In the genomic region with DNA sequence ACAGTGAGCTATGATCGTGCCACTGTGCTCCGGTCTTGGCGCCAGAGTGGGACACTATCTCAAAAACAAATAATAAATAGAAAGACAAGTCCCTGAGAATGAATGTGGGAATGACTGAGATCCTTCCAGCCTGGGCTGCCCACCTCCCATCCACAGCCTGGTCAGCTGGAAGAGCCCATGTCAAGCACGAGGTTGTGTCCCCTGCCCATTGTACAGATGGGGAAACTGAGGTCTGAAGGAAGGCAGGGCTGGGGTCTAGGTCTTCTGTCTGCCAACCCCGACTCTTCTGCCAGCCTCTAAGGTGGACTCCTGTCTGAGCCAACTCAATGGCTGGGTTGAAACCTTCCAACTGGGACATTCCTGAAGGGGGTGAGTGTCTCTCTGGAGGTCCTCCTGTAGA, we compare ENCODE assay signal across 19 cellular contexts.
DNase-seq lines count a peak whose midpoint lies in the region; ATAC-seq and TF ChIP-seq lines count a peak whose summit lies in the region.
"Had no signal": no experiment of that assay in that cellular context is flagged by ENCODE, and none has a peak within 500 bp of the region (broad histone marks: within the 10 kb centered on the region; RNA-seq: fewer than 3 reads in every experiment).

No MANE protein-coding gene starts in this region.

- no peak overlapping the region for H3K23ac ChIP-seq in IMR-90 (ENCODE audit: low read depth, low read length)
- no peak overlapping the region for H3K23ac ChIP-seq in neuronal stem cell (ENCODE audit: low read depth, low read length, poor library complexity)

- no peak overlapping the region for H3K14ac ChIP-seq in IMR-90 (replicated peaks; ENCODE audit: low read depth, low read length)
- H3K14ac ChIP-seq in neuronal stem cell (ENCODE audit: low read length): no peak overlapping the region

- H3K79me1 ChIP-seq in IMR-90 (ENCODE audit: low read depth in 1 of 2, low read length in 2 of 2) (no peaks in the 10 kb centered on the region), neuronal stem cell (ENCODE audit: low read depth, low read length) (no peaks in the 10 kb centered on the region)

- H2BK120ac ChIP-seq in IMR-90 (ENCODE audit: low read depth, low read length): no peak overlapping the region
- H2BK120ac ChIP-seq in neuronal stem cell (ENCODE audit: low read depth, low read length): no peak overlapping the region

- in situ Hi-C loops in IMR-90 (cut with MboI; ENCODE audit: low sequenced_read_pairs): loop anchor here (5.0 kb wide), 2 partner anchors 77 to 357 kb away; no protein-coding TSS in a partner anchor

- H2AK5ac ChIP-seq in IMR-90 (ENCODE audit: low read depth, low read length) (peak overlapping the region; percentile 49; the same call in 1 of the 2 replicates), neuronal stem cell (ENCODE audit: low read depth, low read length) (peak overlapping the region; percentile 22)

- CTCF ChIA-PET in IMR-90 (lab: Yijun Ruan, JAX): no interaction called here

- peak overlapping the region; percentile 13 for H3K27ac Mint-ChIP-seq in stimulated activated effector memory CD8-positive, alpha-beta T cell treated with anti-CD3 and anti-CD28 coated beads, Interleukin-12 subunit alpha, Interleukin-12 subunit beta, amount 100 ng/mL, for 72 hours
- H3K27ac Mint-ChIP-seq: CD4-positive, CD25-positive, alpha-beta regulatory T cell; CD8-positive, alpha-beta memory T cell; IgD-negative memory B cell had no signal

- H3K9ac ChIP-seq in IMR-90 (ENCODE audit: low read depth, low read length) (no peak overlapping the region), SK-N-MC (ENCODE audit: insufficient read length) (peak overlapping the region; percentile 48), neuronal stem cell (ENCODE audit: low read depth, low read length, poor library complexity) (no peak overlapping the region)

- no peak overlapping the region for H2BK20ac ChIP-seq in IMR-90 (ENCODE audit: low read depth, low read length)

- H3K27me3 ChIP-seq in IMR-90 (ENCODE audit: control insufficient read depth, insufficient read depth, low read length) (peaks cover 15% of the 10 kb centered on the region; the same call in 1 of the 2 replicates), neuronal stem cell (ENCODE audit: control insufficient read depth in 3 of 3, insufficient read depth in 3 of 3, low read depth in 1 of 3, low read length in 3 of 3) (peaks cover 0 to 85% (median 3%) of the 10 kb centered on the region in 3 experiments)
- H3K27me3 ChIP-seq: BE2C had no signal

- H3K36me3 Mint-ChIP-seq in stimulated activated effector memory CD8-positive, alpha-beta T cell treated with anti-CD3 and anti-CD28 coated beads, Interleukin-12 subunit alpha, Interleukin-12 subunit beta, amount 100 ng/mL, for 72 hours: no peaks in the 10 kb centered on the region
- H3K36me3 Mint-ChIP-seq: CD4-positive, CD25-positive, alpha-beta regulatory T cell; CD8-positive, alpha-beta memory T cell; IgD-negative memory B cell had no signal

- no peak overlapping the region for H4K5ac ChIP-seq in IMR-90 (ENCODE audit: low read depth, low read length)

- no peak overlapping the region for H2AK9ac ChIP-seq in IMR-90 (replicated peaks; ENCODE audit: low read depth, low read length, poor library complexity)

- H2BK5ac ChIP-seq in IMR-90 (ENCODE audit: low read depth, low read length, poor library complexity, severe bottlenecking) (no peak overlapping the region), neuronal stem cell (ENCODE audit: low read length) (no peak overlapping the region)

- H3K36me3 ChIP-seq in IMR-90 (ENCODE audit: control insufficient read depth, insufficient read depth, low read length) (no peaks in the 10 kb centered on the region), SK-N-MC (ENCODE audit: insufficient read depth, low read length) (no peaks in the 10 kb centered on the region), neuronal stem cell (replicated peaks in 1 of 2; ENCODE audit: control insufficient read depth in 2 of 2, insufficient read depth in 2 of 2, low read length in 2 of 2) (no peaks in the 10 kb centered on the region)
- H3K36me3 ChIP-seq: BE2C, HAP-1 had no signal

- TF ChIP-seq CTCF in IMR-90 (conservative IDR thresholded peaks at IDR 0.05; ENCODE audit: low read depth, low read length): no peak

- DNase-seq in IMR-90: no peak
- DNase-seq in SK-N-MC (ENCODE audit: low read depth, low spot score): no peak
- no peak for DNase-seq in neuronal stem cell (ENCODE audit: low spot score)
- no peak for DNase-seq in stimulated activated effector memory CD8-positive, alpha-beta T cell treated with anti-CD3 and anti-CD28 coated beads, Interleukin-12 subunit alpha, Interleukin-12 subunit beta, amount 100 ng/mL, for 72 hours (ENCODE audit: low spot score in 2 of 2)
- no peak for DNase-seq in NCI-H2196 treated with DMSO at 0.1 percent for 48 hours (lab: John Stamatoyannopoulos, UW; ENCODE audit: unreplicated experiment)
- no peak for DNase-seq in OCI-M1 (lab: John Stamatoyannopoulos, UW)
- no peak for DNase-seq in HUDEP-2 (lab: John Stamatoyannopoulos, UW; ENCODE audit: unreplicated experiment in 76 of 76)
- DNase-seq: ACHN; BE2C; CD4-positive, CD25-positive, alpha-beta regulatory T cell; CD8-positive, alpha-beta memory T cell; COR-L47; DMS 273 treated with DMSO at 0.1 percent for 48 hours; DMS53; DND-41; EL had no signal

- no TSS peak for BruUV-seq in IMR-90 (replicated peaks; lab: Mats Ljungman, UMichigan)

- H3K27ac ChIP-seq in IMR-90 (ENCODE audit: insufficient read depth, low read length): no peak overlapping the region
- peak overlapping the region; percentile 85; the same call in 1 of the 2 replicates for H3K27ac ChIP-seq in SK-N-MC
- H3K27ac ChIP-seq in neuronal stem cell (replicated peaks; ENCODE audit: low read length): no peak overlapping the region

- TF ChIP-seq POLR2A in IMR-90 (IDR thresholded peaks at IDR 0.05; ENCODE audit: low read depth, low read length): no peak

- H2AFZ ChIP-seq in IMR-90 (replicated peaks; ENCODE audit: low read length, poor library complexity): no peak overlapping the region
- no peak overlapping the region for H2AFZ ChIP-seq in neuronal stem cell (ENCODE audit: low read length)

- H2BK12ac ChIP-seq in neuronal stem cell (ENCODE audit: low read length): no peak overlapping the region

- peaks cover 2% of the 10 kb centered on the region; the same call in 1 of the 2 replicates for H3K9me1 ChIP-seq in IMR-90 (ENCODE audit: insufficient read depth, low read length)

- peaks cover 7% of the 10 kb centered on the region for H3K4me1 ChIP-seq in IMR-90 (ENCODE audit: control insufficient read depth, insufficient read depth, low read length)
- peaks cover 4 to 31% of the 10 kb centered on the region in 2 donors for H3K4me1 ChIP-seq in neuronal stem cell (ENCODE audit: control insufficient read depth in 2 of 2, insufficient read depth in 1 of 2, low read depth in 1 of 2, low read length in 2 of 2)
- H3K4me1 ChIP-seq: BE2C, HAP-1 had no signal

- H4K91ac ChIP-seq in IMR-90 (ENCODE audit: insufficient read depth, low read depth, low read length) (no peak overlapping the region), neuronal stem cell (ENCODE audit: low read depth, low read length, poor library complexity) (no peak overlapping the region)

- no peak overlapping the region for H3K56ac ChIP-seq in IMR-90 (ENCODE audit: extremely low read depth, insufficient read depth, low read length)

- no peak overlapping the region for H3K18ac ChIP-seq in IMR-90 (ENCODE audit: low read depth, low read length)
- H3K18ac ChIP-seq in neuronal stem cell (ENCODE audit: low read length): no peak overlapping the region

- ATAC-seq in IMR-90 (ENCODE audit: low read depth): no peak
- no peak for ATAC-seq in stimulated activated effector memory CD8-positive, alpha-beta T cell treated with anti-CD3 and anti-CD28 coated beads, Interleukin-12 subunit alpha, Interleukin-12 subunit beta, amount 100 ng/mL, for 72 hours
- ATAC-seq: GM12878 had no signal

- H3K9me3 ChIP-seq in IMR-90 (ENCODE audit: control insufficient read depth, insufficient read depth, low read length) (no peaks in the 10 kb centered on the region), SK-N-MC (ENCODE audit: low read depth, low read length) (no peaks in the 10 kb centered on the region), neuronal stem cell (replicated peaks in 1 of 2; ENCODE audit: control insufficient read depth in 2 of 2, insufficient read depth in 1 of 2, low read depth in 1 of 2, low read length in 2 of 2) (no peaks in the 10 kb centered on the region)
- H3K9me3 ChIP-seq: BE2C, HAP-1 had no signal

- H4K8ac ChIP-seq in IMR-90 (ENCODE audit: low read depth in 2 of 2, low read length in 2 of 2) (no peak overlapping the region), neuronal stem cell (ENCODE audit: low read depth, low read length) (no peak overlapping the region)

- dilution Hi-C loops in IMR-90 (cut with HindIII; ENCODE audit: low sequenced_read_pairs, unreplicated experiment): no loop called here

- H3K4me1 Mint-ChIP-seq in stimulated activated effector memory CD8-positive, alpha-beta T cell treated with anti-CD3 and anti-CD28 coated beads, Interleukin-12 subunit alpha, Interleukin-12 subunit beta, amount 100 ng/mL, for 72 hours: peaks cover 5% of the 10 kb centered on the region
- H3K4me1 Mint-ChIP-seq: CD4-positive, CD25-positive, alpha-beta regulatory T cell had no signal

- H3K4me3 ChIP-seq in IMR-90 (ENCODE audit: insufficient read depth, low read depth, low read length): no peak overlapping the region
- no peak overlapping the region for H3K4me3 ChIP-seq in SK-N-MC
- no peak overlapping the region for H3K4me3 ChIP-seq in neuronal stem cell (ENCODE audit: low read length in 2 of 2)
- H3K4me3 ChIP-seq: GM12878, HAP-1 had no signal

- H3K4me2 ChIP-seq in IMR-90 (ENCODE audit: low read depth, low read length) (no peak overlapping the region), neuronal stem cell (ENCODE audit: insufficient read depth, low read length, poor library complexity, severe bottlenecking) (no peak overlapping the region)

- POLR2A ChIA-PET in IMR-90 (lab: Charles Lee; ENCODE audit: unreplicated experiment): no interaction called here

- intact Hi-C loops in IMR-90 (cut with micrococcal nuclease): loop anchor here (5.0 kb wide), 1 partner anchor 52 kb away; no protein-coding TSS in a partner anchor

- H3K9me3 Mint-ChIP-seq in stimulated activated effector memory CD8-positive, alpha-beta T cell treated with anti-CD3 and anti-CD28 coated beads, Interleukin-12 subunit alpha, Interleukin-12 subunit beta, amount 100 ng/mL, for 72 hours: no peaks in the 10 kb centered on the region
- H3K9me3 Mint-ChIP-seq: CD4-positive, CD25-positive, alpha-beta regulatory T cell; CD8-positive, alpha-beta memory T cell; IgD-negative memory B cell had no signal

- H2BK15ac ChIP-seq in IMR-90 (ENCODE audit: low read depth, low read length): no peak overlapping the region
- H2BK15ac ChIP-seq in neuronal stem cell (ENCODE audit: low read length): no peak overlapping the region

- no peak for TF ChIP-seq RAD21 in IMR-90 (IDR thresholded peaks at IDR 0.05; ENCODE audit: low read length)

- H3K4ac ChIP-seq in IMR-90 (ENCODE audit: low read depth, low read length): no peak overlapping the region
- no peak overlapping the region for H3K4ac ChIP-seq in neuronal stem cell (ENCODE audit: low read length)

- WGBS in IMR-90 (ENCODE audit: extremely low coverage in 2 of 2, insufficient read length in 1 of 2), 2 experiments: 100% methylated on average over 1 of the region's 5 CpGs; no CpG with 5 or more reads in 1 of the 2 experiments
- no CpG with 5 or more reads among the region's 5 CpGs for WGBS in neuronal stem cell (ENCODE audit: extremely low coverage in 2 of 2, insufficient read length in 2 of 2, insufficient replicate concordance in 1 of 2), 2 donors

- no peaks in the 10 kb centered on the region for H4K20me1 ChIP-seq in IMR-90 (ENCODE audit: insufficient read depth, low read length)

- H3K4me3 Mint-ChIP-seq in stimulated activated effector memory CD8-positive, alpha-beta T cell treated with anti-CD3 and anti-CD28 coated beads, Interleukin-12 subunit alpha, Interleukin-12 subunit beta, amount 100 ng/mL, for 72 hours: no peak overlapping the region
- H3K4me3 Mint-ChIP-seq: CD4-positive, CD25-positive, alpha-beta regulatory T cell; CD8-positive, alpha-beta memory T cell; IgD-negative memory B cell had no signal
